Comparison of ENCODE assay signal across 6 cellular contexts in genomic region chr16:383326-384020, GRCh38. TPM values are rescaled to one million over a fixed set of nuclear protein-coding genes. Genes with fewer than 3 reads are reported as not detected.
DNase-seq lines count a peak whose midpoint lies in the region; ATAC-seq lines count a peak whose summit lies in the region.

No MANE protein-coding gene starts in this region.

- peaks cover 10 to 31% (median 26%) of the 10 kb centered on the region in 4 donors for H3K4me1 Mint-ChIP-seq in naive thymus-derived CD8-positive, alpha-beta T cell

- H3K27me3 Mint-ChIP-seq in naive thymus-derived CD8-positive, alpha-beta T cell, result no peaks in the 10 kb centered on the region

- no peaks in the 10 kb centered on the region for H3K27me3 ChIP-seq in adipocyte (replicated peaks; ENCODE audit: control insufficient read depth, insufficient read depth, low read length)

- peaks cover 0 to 5% (median 0%) of the 10 kb centered on the region in 3 donors for H3K36me3 Mint-ChIP-seq in naive thymus-derived CD8-positive, alpha-beta T cell

- peak; percentile 59 for DNase-seq in Jurkat, Clone E6-1 (ENCODE audit: low read depth, low spot score)
- DNase-seq in adipocyte (ENCODE audit: low read depth) (no peak), D341Med (ENCODE audit: low spot score) (no peak), C1 segment of cervical spinal cord (lab: John Stamatoyannopoulos, UW) (no peak)
- peak in 7 of 10 donors; percentile 26 to 75 (median 50) for DNase-seq in naive thymus-derived CD8-positive, alpha-beta T cell

- H3K4me3 Mint-ChIP-seq in naive thymus-derived CD8-positive, alpha-beta T cell, result peak overlapping the region; percentile 87 to 96 (median 93)

- H3K9me3 Mint-ChIP-seq in naive thymus-derived CD8-positive, alpha-beta T cell, result no peaks in the 10 kb centered on the region

- H3K9ac ChIP-seq in adipocyte (ENCODE audit: low read length), result peak overlapping the region; percentile 87

- H3K4me1 ChIP-seq in adipocyte (ENCODE audit: control insufficient read depth, insufficient read depth, low read length), result peaks cover 13% of the 10 kb centered on the region

- H3K36me3 ChIP-seq in adipocyte (ENCODE audit: control insufficient read depth, insufficient read depth, low read length, severe bottlenecking), result no peaks in the 10 kb centered on the region

- no peaks in the 10 kb centered on the region for H3K9me3 ChIP-seq in adipocyte (ENCODE audit: control insufficient read depth, low read length)

- peak overlapping the region; percentile 74 for H3K4me3 ChIP-seq in Jurkat, Clone E6-1 (ENCODE audit: low read length)
- H3K4me3 ChIP-seq in adipocyte (ENCODE audit: low read length), result no peak overlapping the region

- peak; percentile 37 to 55 for ATAC-seq in naive thymus-derived CD8-positive, alpha-beta T cell
- ATAC-seq in GM19035 (IDR thresholded peaks at IDR 0.05; ENCODE audit: unreplicated experiment), result no peak

- POLR2A ChIA-PET in naive thymus-derived CD8-positive, alpha-beta T cell (lab: Charles Lee), result interaction anchor here (1.1 to 6.6 kb wide), 8 partner anchors 12 to 149 kb away, joined by 3 to 72 read pairs (median 6); partner anchors contain the start of genes DECR2, FAM234A, MRPL28 and NME4

- peak overlapping the region; percentile 79 to 97 (median 90) for H3K27ac Mint-ChIP-seq in naive thymus-derived CD8-positive, alpha-beta T cell

RNA-seq across cellular contexts. Expression of gene PGAP6, which starts 1.7 kb away (rescaled TPM):
- polyA plus RNA-seq in Jurkat, Clone E6-1 (2012; ENCODE audit: insufficient read depth, insufficient read length), result 56.7 TPM
- 10 to 100 TPM; 80.1 to 80.4 TPM for total RNA-seq in naive thymus-derived CD8-positive, alpha-beta T cell
- polyA plus RNA-seq in naive thymus-derived CD8-positive, alpha-beta T cell, result 10 to 100 TPM; 19.5 to 38.1 (median 22.0) TPM

RNA-seq across cellular contexts. Expression of gene MRPL28, which starts 13.1 kb away (rescaled TPM):
- polyA plus RNA-seq in Jurkat, Clone E6-1 (2012; ENCODE audit: insufficient read depth, insufficient read length), result 141 TPM
- 10 to 100 TPM; 32.4 to 33.3 TPM for total RNA-seq in naive thymus-derived CD8-positive, alpha-beta T cell
- 10 to 100 TPM; 57.4 to 66.6 (median 64.7) TPM for polyA plus RNA-seq in naive thymus-derived CD8-positive, alpha-beta T cell

RNA-seq across cellular contexts. Expression of gene NME4, which starts 13.5 kb away (rescaled TPM):
- polyA plus RNA-seq in Jurkat, Clone E6-1 (2012; ENCODE audit: insufficient read depth, insufficient read length), result 282 TPM
- total RNA-seq in naive thymus-derived CD8-positive, alpha-beta T cell, result 10 to 100 TPM; 29.7 to 33.2 TPM
- 10 to 100 TPM; 38.9 to 61.9 (median 60.7) TPM for polyA plus RNA-seq in naive thymus-derived CD8-positive, alpha-beta T cell

RNA-seq across cellular contexts. Expression of gene DECR2, which starts 18.2 kb away (rescaled TPM):
- 27.4 TPM for polyA plus RNA-seq in Jurkat, Clone E6-1 (2012; ENCODE audit: insufficient read depth, insufficient read length)
- 10 to 100 TPM in 1 of 2 experiments, 1 to 10 TPM in 1; 8.5 to 10.8 TPM for total RNA-seq in naive thymus-derived CD8-positive, alpha-beta T cell
- 10 to 100 TPM in 1 of 3 donors, 1 to 10 TPM in 2; 7.4 to 12.2 (median 8.5) TPM for polyA plus RNA-seq in naive thymus-derived CD8-positive, alpha-beta T cell

RNA-seq across cellular contexts. Expression of gene AXIN1, which starts 30.9 kb away (rescaled TPM):
- polyA plus RNA-seq in Jurkat, Clone E6-1 (2012; ENCODE audit: insufficient read depth, insufficient read length), result 19.8 TPM
- total RNA-seq in naive thymus-derived CD8-positive, alpha-beta T cell, result 10 to 100 TPM; 40.7 to 44.0 TPM
- 1 to 10 TPM; 1.6 to 4.1 (median 2.2) TPM for polyA plus RNA-seq in naive thymus-derived CD8-positive, alpha-beta T cell

Comparison
In these comparisons a context has a peak if more than half of its experiments do, and no peak if none do; other contexts are left out.
1. DNase-seq: peak in Jurkat, Clone E6-1 (single experiment) and naive thymus-derived CD8-positive, alpha-beta T cell (7 of 10); none in adipocyte (single experiment), D341Med (single experiment) and C1 segment of cervical spinal cord (0 of 14).